Comparison of ENCODE assay signal across 12 cellular contexts in the genomic region with DNA sequence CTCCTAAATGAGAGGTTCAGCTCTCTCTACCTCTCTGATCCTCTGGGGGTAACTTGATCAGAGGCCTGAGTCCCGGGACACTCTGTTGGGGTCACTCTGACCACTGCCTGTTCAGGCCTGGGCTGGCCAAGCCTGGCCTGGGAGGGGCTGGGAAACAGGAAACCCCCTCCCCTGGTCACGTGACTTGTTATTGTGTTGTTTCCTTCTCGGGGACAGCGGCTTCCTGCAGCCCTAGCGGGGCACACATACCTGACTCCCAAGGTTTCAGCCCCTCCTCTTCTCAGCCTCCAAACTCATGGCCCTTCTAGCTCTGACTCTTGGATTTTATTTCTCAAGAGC. TPM values are rescaled to one million over a fixed set of nuclear protein-coding genes. Genes with fewer than 3 reads are reported as not detected.
DNase-seq lines count a peak whose midpoint lies in the region; ATAC-seq and TF ChIP-seq lines count a peak whose summit lies in the region.
"Had no signal": no experiment of that assay in that cellular context is flagged by ENCODE, and none has a peak within 500 bp of the region (broad histone marks: within the 10 kb centered on the region; RNA-seq: fewer than 3 reads in every experiment).

A gene with protein sequence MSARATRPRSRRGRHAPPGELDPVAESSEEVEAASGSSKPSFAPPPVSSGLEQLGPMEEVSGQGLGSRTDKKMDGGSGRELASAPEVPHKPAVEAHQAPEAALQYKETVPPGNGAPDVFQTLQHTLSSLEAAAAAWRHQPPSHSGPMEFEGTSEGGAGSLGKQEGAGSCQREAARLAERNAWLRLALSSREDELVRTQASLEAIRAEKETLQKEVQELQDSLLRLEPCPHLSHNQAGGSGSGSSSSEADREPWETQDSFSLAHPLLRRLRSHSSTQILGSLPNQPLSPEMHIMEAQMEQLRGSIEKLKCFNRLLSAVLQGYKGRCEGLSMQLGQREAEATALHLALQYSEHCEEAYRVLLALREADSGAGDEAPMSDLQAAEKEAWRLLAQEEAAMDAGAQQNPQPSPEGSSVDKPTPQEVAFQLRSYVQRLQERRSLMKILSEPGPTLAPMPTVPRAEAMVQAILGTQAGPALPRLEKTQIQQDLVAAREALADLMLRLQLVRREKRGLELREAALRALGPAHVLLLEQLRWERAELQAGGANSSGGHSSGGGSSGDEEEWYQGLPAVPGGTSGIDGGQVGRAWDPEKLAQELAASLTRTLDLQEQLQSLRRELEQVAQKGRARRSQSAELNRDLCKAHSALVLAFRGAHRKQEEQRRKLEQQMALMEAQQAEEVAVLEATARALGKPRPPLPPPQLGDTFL (minus strand): TSS at position 105 of the 339 bp plus-strand sequence. CDS start 446 bp downstream, outside the sequence.

- DNase-seq in WTC11 (ENCODE audit: low spot score): peak; percentile 71
- DNase-seq in iPS-NIHi11 (ENCODE audit: low spot score): peak; percentile 77
- no peak for DNase-seq in spleen
- DNase-seq in epidermal melanocyte (ENCODE audit: insufficient read length, low spot score): no peak
- no peak for DNase-seq in NK-92 treated with Interleukin-12 subunit alpha and Interleukin-12 subunit beta, amount 100 ng/mL, for 24 hours (lab: John Stamatoyannopoulos, UW)
- DNase-seq in posterior vena cava (ENCODE audit: low spot score): no peak
- DNase-seq: central memory CD4-positive, alpha-beta T cell; KG1; stimulated activated CD4-positive, alpha-beta T cell treated with anti-CD3 and anti-CD28 coated beads, Interleukin-4, amount 100 ng/mL, for 24 hours had no signal

- H3K27me3 ChIP-seq in HUES64 (ENCODE audit: insufficient read depth, low read length): no peaks in the 10 kb centered on the region
- H3K27me3 ChIP-seq in spleen (replicated peaks in 1 of 7): no peaks in the 10 kb centered on the region

- H3K4me3 ChIP-seq in HUES64 (ENCODE audit: low read length) (peak within 1 kb of the TSS; percentile 6; the same call in 1 of the 2 replicates), spleen (peak within 1 kb of the TSS in 5 of 8 donors; percentile 14 to 58 (median 16))

- POLR2A ChIA-PET in WTC11 (lab: Charles Lee): interaction anchor here (1.8 to 3.9 kb wide), 3 partner anchors 16 to 49 kb away, joined by 5 to 11 read pairs (median 5); a partner anchor contains a TSS

- TF ChIP-seq POLR2A in spleen (IDR thresholded peaks at IDR 0.05): no peak

- ATAC-seq in WTC11: peak; percentile 3; the same call in 1 of the 2 replicates
- ATAC-seq in GM21737 (IDR thresholded peaks at IDR 0.05; ENCODE audit: unreplicated experiment): no peak

- CTCF ChIA-PET in WTC11 (lab: Charles Lee): interaction anchor here (0.6 to 1.8 kb wide), 7 partner anchors 9 to 59 kb away, joined by 3 to 5 read pairs (median 4); no protein-coding TSS in a partner anchor

- H3K36me3 ChIP-seq in HUES64 (ENCODE audit: insufficient read depth, low read length): peaks cover 9% of the 10 kb centered on the region
- peaks cover 0 to 14% (median 7%) of the 10 kb centered on the region in 6 donors for H3K36me3 ChIP-seq in spleen

- TF ChIP-seq CTCF in WTC11 (IDR thresholded peaks at IDR 0.05) (no peak), spleen (IDR thresholded peaks at IDR 0.05 in 8 of 11, conservative IDR thresholded peaks at IDR 0.05 in 3 of 11) (no peak)

- peaks cover 7% of the 10 kb centered on the region for H3K9me3 Mint-ChIP-seq in WTC11

- peaks cover 25% of the 10 kb centered on the region for H3K4me1 Mint-ChIP-seq in WTC11

- H3K27me3 Mint-ChIP-seq in WTC11 (ENCODE audit: low read depth): peaks cover 7% of the 10 kb centered on the region

- peak within 1 kb of the TSS; percentile 3; the same call in 1 of the 2 replicates for H3K9ac ChIP-seq in HUES64 (ENCODE audit: low read depth, low read length)

- 39% methylated on average over 5 of the region's 5 CpGs for WGBS in HUES64
- 21 to 35% (median 25%) methylated on average over 5 of the region's 5 CpGs for WGBS in spleen, 5 donors

- intact Hi-C loops in spleen (cut with DNase I; ENCODE audit: low total_unique reads) (no loop called here), posterior vena cava (cut with DNase I) (no loop called here)

- H3K36me3 Mint-ChIP-seq in WTC11: peaks cover 11% of the 10 kb centered on the region

- peak within 1 kb of the TSS; percentile 100 for H3K27ac Mint-ChIP-seq in WTC11

- peaks cover 5% of the 10 kb centered on the region for H3K9me3 ChIP-seq in HUES64 (ENCODE audit: insufficient read depth, low read depth, low read length)
- H3K9me3 ChIP-seq in spleen: peaks cover 0 to 5% (median 1%) of the 10 kb centered on the region in 8 donors

- H3K4me1 ChIP-seq in HUES64 (ENCODE audit: insufficient read depth, low read length) (0 out of 2 replicates have a peak, but pooled peaks cover 8% of the 10 kb centered on the region), spleen (peaks cover 13 to 59% (median 42%) of the 10 kb centered on the region in 6 donors)

- peak within 1 kb of the TSS; percentile 63 for H3K27ac ChIP-seq in HUES64 (ENCODE audit: low read depth, low read length)
- H3K27ac ChIP-seq in spleen: peak within 1 kb of the TSS; percentile 0 to 77 (median 64)

- H3K4me3 Mint-ChIP-seq in WTC11: peak within 1 kb of the TSS; percentile 61

TF ChIP-seq in WTC11, 78 proteins besides CTCF, POLR2A, EP300 and RAD21 (continues in another document):
- TF ChIP-seq ZNF121 (CRISPR knock-in tag; IDR thresholded peaks at IDR 0.05) (peak; percentile 79), ZNF396 (CRISPR knock-in tag; IDR thresholded peaks at IDR 0.05; ENCODE audit: borderline replicate concordance) (no peak), GTF2I (CRISPR knock-in tag; conservative IDR thresholded peaks at IDR 0.05) (0 out of 2 replicates have a peak, but pooled peaks have one; percentile 2), EMX1 (CRISPR knock-in tag; IDR thresholded peaks at IDR 0.05) (no peak), JAZF1 (CRISPR knock-in tag; IDR thresholded peaks at IDR 0.05) (no peak), NR2C2 (CRISPR knock-in tag; IDR thresholded peaks at IDR 0.05) (no peak), OVOL2 (CRISPR knock-in tag; IDR thresholded peaks at IDR 0.05; ENCODE audit: borderline replicate concordance) (no peak)
- TF ChIP-seq, protein P1, sequence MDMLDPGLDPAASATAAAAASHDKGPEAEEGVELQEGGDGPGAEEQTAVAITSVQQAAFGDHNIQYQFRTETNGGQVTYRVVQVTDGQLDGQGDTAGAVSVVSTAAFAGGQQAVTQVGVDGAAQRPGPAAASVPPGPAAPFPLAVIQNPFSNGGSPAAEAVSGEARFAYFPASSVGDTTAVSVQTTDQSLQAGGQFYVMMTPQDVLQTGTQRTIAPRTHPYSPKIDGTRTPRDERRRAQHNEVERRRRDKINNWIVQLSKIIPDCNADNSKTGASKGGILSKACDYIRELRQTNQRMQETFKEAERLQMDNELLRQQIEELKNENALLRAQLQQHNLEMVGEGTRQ (CRISPR knock-in tag; IDR thresholded peaks at IDR 0.05): peak; percentile 92
- TF ChIP-seq, protein P2, sequence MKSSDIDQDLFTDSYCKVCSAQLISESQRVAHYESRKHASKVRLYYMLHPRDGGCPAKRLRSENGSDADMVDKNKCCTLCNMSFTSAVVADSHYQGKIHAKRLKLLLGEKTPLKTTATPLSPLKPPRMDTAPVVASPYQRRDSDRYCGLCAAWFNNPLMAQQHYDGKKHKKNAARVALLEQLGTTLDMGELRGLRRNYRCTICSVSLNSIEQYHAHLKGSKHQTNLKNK (CRISPR knock-in tag; IDR thresholded peaks at IDR 0.05): no peak
- TF ChIP-seq, protein P3, sequence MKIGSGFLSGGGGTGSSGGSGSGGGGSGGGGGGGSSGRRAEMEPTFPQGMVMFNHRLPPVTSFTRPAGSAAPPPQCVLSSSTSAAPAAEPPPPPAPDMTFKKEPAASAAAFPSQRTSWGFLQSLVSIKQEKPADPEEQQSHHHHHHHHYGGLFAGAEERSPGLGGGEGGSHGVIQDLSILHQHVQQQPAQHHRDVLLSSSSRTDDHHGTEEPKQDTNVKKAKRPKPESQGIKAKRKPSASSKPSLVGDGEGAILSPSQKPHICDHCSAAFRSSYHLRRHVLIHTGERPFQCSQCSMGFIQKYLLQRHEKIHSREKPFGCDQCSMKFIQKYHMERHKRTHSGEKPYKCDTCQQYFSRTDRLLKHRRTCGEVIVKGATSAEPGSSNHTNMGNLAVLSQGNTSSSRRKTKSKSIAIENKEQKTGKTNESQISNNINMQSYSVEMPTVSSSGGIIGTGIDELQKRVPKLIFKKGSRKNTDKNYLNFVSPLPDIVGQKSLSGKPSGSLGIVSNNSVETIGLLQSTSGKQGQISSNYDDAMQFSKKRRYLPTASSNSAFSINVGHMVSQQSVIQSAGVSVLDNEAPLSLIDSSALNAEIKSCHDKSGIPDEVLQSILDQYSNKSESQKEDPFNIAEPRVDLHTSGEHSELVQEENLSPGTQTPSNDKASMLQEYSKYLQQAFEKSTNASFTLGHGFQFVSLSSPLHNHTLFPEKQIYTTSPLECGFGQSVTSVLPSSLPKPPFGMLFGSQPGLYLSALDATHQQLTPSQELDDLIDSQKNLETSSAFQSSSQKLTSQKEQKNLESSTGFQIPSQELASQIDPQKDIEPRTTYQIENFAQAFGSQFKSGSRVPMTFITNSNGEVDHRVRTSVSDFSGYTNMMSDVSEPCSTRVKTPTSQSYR (CRISPR knock-in tag; IDR thresholded peaks at IDR 0.05): no peak
- TF ChIP-seq, protein P4, sequence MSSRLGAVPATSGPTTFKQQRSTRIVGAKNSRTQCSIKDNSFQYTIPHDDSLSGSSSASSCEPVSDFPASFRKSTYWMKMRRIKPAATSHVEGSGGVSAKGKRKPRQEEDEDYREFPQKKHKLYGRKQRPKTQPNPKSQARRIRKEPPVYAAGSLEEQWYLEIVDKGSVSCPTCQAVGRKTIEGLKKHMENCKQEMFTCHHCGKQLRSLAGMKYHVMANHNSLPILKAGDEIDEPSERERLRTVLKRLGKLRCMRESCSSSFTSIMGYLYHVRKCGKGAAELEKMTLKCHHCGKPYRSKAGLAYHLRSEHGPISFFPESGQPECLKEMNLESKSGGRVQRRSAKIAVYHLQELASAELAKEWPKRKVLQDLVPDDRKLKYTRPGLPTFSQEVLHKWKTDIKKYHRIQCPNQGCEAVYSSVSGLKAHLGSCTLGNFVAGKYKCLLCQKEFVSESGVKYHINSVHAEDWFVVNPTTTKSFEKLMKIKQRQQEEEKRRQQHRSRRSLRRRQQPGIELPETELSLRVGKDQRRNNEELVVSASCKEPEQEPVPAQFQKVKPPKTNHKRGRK (CRISPR knock-in tag; IDR thresholded peaks at IDR 0.05; ENCODE audit: borderline replicate concordance): no peak

RNA-seq across cellular contexts. Expression of the gene that starts here (rescaled TPM):
- polyA plus RNA-seq in HUES64 (2013, experiment 1 of 2): 2.3 TPM
- polyA plus RNA-seq in HUES64 (2013, experiment 2 of 2): 3.8 TPM
- total RNA-seq in WTC11 (2021): 10.9 to 14.2 TPM (median 12.3 TPM) in 3 replicates
- 10 to 100 TPM in 2 of 7 donors, 1 to 10 TPM in 5; 4.4 to 16.6 (median 7.6) TPM for total RNA-seq in spleen
- polyA plus RNA-seq in spleen: 10 to 100 TPM in 2 of 3 donors, 1 to 10 TPM in 1; 3.1 to 16.6 (median 12.4) TPM
- 1 to 10 TPM; 4.8 to 5.7 TPM for total RNA-seq in posterior vena cava
- total RNA-seq: SK-MEL-5 had no signal

Comparison
In these comparisons a context has a peak if more than half of its experiments do, and no peak if none do; other contexts are left out.
1. DNase-seq: peak in WTC11 (single experiment) and iPS-NIHi11 (single experiment); none in spleen (single experiment), epidermal melanocyte (single experiment), NK-92 treated with Interleukin-12 subunit alpha and Interleukin-12 subunit beta, amount 100 ng/mL, for 24 hours (single experiment) and posterior vena cava (single experiment).